Comparison of ENCODE assay signal across 1 cellular context in the genomic region with DNA sequence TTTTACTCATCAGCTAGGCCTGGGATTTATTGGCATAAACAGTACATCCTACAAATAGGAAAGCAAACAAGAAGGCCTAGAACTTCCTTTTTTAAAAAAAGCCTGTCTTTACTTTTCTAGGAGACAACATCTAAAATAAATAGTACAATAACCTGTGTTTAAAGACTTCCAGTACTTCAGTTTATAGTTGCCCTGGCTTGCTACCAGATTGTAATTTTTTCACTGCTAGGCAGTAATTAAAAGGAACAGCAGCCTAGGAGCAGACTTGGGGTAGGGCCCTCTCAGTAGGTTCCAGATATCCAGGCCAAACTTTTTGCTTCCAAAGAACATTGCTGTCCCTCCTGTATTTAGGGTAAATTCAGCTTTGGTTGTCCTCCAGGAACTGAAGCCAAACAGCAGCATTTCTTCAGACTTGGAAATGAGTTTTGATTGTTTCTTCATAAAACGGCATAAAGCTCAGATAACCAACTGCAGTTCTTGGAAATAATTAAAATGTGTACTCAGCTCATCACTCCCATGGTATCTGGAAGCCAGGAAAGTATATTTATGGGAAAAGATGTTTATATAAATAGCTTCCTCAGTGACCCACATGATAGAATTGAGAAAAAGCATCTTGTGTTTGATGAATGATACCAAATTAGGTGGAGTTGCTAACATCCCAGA.
TF ChIP-seq lines count a peak whose summit lies in the region.

No MANE protein-coding gene starts in this region.

TF ChIP-seq in SK-N-SH, 30 proteins besides CTCF, POLR2A, EP300 and RAD21 (continued from another document):
- TF ChIP-seq PBX3 (IDR thresholded peaks at IDR 0.05) (no peak), REST (IDR thresholded peaks at IDR 0.05; ENCODE audit: low read depth, low read length) (no peak), FOXM1 (IDR thresholded peaks at IDR 0.05; ENCODE audit: low read depth) (no peak), FOXJ3 (CRISPR knock-in tag; IDR thresholded peaks at IDR 0.05) (no peak), MAX (IDR thresholded peaks at IDR 0.05; ENCODE audit: low read depth) (no peak)
- TF ChIP-seq, protein P1, sequence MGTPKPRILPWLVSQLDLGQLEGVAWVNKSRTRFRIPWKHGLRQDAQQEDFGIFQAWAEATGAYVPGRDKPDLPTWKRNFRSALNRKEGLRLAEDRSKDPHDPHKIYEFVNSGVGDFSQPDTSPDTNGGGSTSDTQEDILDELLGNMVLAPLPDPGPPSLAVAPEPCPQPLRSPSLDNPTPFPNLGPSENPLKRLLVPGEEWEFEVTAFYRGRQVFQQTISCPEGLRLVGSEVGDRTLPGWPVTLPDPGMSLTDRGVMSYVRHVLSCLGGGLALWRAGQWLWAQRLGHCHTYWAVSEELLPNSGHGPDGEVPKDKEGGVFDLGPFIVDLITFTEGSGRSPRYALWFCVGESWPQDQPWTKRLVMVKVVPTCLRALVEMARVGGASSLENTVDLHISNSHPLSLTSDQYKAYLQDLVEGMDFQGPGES (IDR thresholded peaks at IDR 0.05; ENCODE audit: low read depth, low read length): no peak
